29 cellular contexts compared by ENCODE assay signal in genomic region chr4:165605811-165606210, GRCh38.
"Had no signal": no experiment of that assay in that cellular context is flagged by ENCODE, and none has a peak within 500 bp of the region (broad histone marks: within the 10 kb centered on the region; RNA-seq: fewer than 3 reads in every experiment).

No MANE protein-coding gene starts in this region.

- H3K79me2 ChIP-seq: parathyroid adenoma had no signal

- H3K9ac ChIP-seq: neural progenitor cell, parathyroid adenoma had no signal

- ATAC-seq: naive thymus-derived CD8-positive, alpha-beta T cell; natural killer cell treated with Interleukin-12 subunit alpha and Interleukin-12 subunit beta and Interleukin-15 and Interleukin-18, amount 100 ng/mL, for 72 hours; psoas muscle; right cardiac atrium; sciatic nerve; stimulated activated memory B cell treated with anti-CD40 and anti-IgM and Interleukin-4, amounts not matched to agents 10 μg/mL and 1 μg/mL and 100 μg/mL, for 72 hours; stimulated activated naive CD8-positive, alpha-beta T cell treated with anti-CD3 and anti-CD28 coated beads, Interleukin-15, amount 100 ng/mL, for 72 hours; stimulated activated naive CD8-positive, alpha-beta T cell treated with anti-CD3 and anti-CD28 coated beads, Interleukin-15, Interleukin-2, amounts not matched to agents 100 U/mL and 50 U/mL, for 24 hours; upper lobe of right lung had no signal

- DNase-seq: naive thymus-derived CD8-positive, alpha-beta T cell; nephron progenitor cell; occipital lobe; ovary; psoas muscle; right cardiac atrium; spleen; stimulated activated CD4-positive, alpha-beta T cell treated with anti-CD3 and anti-CD28 coated beads, Interleukin-12 subunit alpha, Interleukin-12 subunit beta, amount 100 ng/mL, for 4 hours; stimulated activated CD4-positive, alpha-beta T cell treated with anti-CD3 and anti-CD28 coated beads, Interleukin-1b, Interleukin-23, amount 100 ng/mL, for 48 hours; stimulated activated CD4-positive, alpha-beta T cell treated with anti-CD3 and anti-CD28 coated beads, Interleukin-4, amount 100 ng/mL, for 1 hour; stimulated activated CD4-positive, alpha-beta T cell treated with anti-CD3 and anti-CD28 coated beads, Interleukin-4, amount 100 ng/mL, for 4 hours; stimulated activated CD8-positive, alpha-beta memory T cell treated with anti-CD3 and anti-CD28 coated beads, Interleukin-4, amount 100 ng/mL, for 48 hours; stimulated activated naive CD4-positive, alpha-beta T cell; stimulated activated naive CD8-positive, alpha-beta T cell treated with anti-CD3 and anti-CD28 coated beads, Interleukin-15, amount 100 ng/mL, for 72 hours; stimulated activated naive CD8-positive, alpha-beta T cell treated with anti-CD3 and anti-CD28 coated beads, Interleukin-15, Interleukin-2, amounts not matched to agents 100 U/mL and 50 U/mL, for 24 hours; substantia nigra; testis; tibial artery; transverse colon; upper lobe of right lung; uterus had no signal

- H2AFZ ChIP-seq: neural progenitor cell, parathyroid adenoma had no signal

- H3K36me3 ChIP-seq: neural progenitor cell, ovary, spleen, suprapubic skin, tibial artery, transverse colon, upper lobe of right lung, uterus had no signal

- H3K27ac ChIP-seq: neural progenitor cell, ovary, parathyroid adenoma, psoas muscle, skin epidermis, spleen, suprapubic skin, testis, tibial artery, transverse colon, upper lobe of right lung, uterus had no signal

- H3K4me2 ChIP-seq: neural progenitor cell, smooth muscle cell had no signal

- H3K27me3 ChIP-seq: neural progenitor cell, ovary, spleen, suprapubic skin, testis, tibial artery, transverse colon, upper lobe of right lung, uterus had no signal

- H3K9me3 ChIP-seq: ovary, psoas muscle, spleen, suprapubic skin, testis, tibial artery, transverse colon, upper lobe of right lung, uterus had no signal

- H3K4me1 ChIP-seq: parathyroid adenoma, psoas muscle, spleen, suprapubic skin, testis, tibial artery, upper lobe of right lung, uterus had no signal

- H3K4me3 ChIP-seq: neural progenitor cell, ovary, psoas muscle, skin epidermis, smooth muscle cell, spleen, suprapubic skin, testis, tibial artery, transverse colon, upper lobe of right lung, uterus had no signal
